18 cellular contexts compared by ENCODE assay signal in genomic region chr2:224723606-224724217, GRCh38. TPM values are rescaled to one million over a fixed set of nuclear protein-coding genes. Genes with fewer than 3 reads are reported as not detected.
A peak's percentile ranks its signal among the peaks of the same experiment; 100 is the strongest.
DNase-seq lines count a peak whose midpoint lies in the region; ATAC-seq and TF ChIP-seq lines count a peak whose summit lies in the region.
"Had no signal": no experiment of that assay in that cellular context is flagged by ENCODE, and none has a peak within 500 bp of the region (broad histone marks: within the 10 kb centered on the region; RNA-seq: fewer than 3 reads in every experiment).

No MANE protein-coding gene starts in this region.

- peak; percentile 39 for ATAC-seq in left ventricle myocardium superior
- ATAC-seq in HG03039 (IDR thresholded peaks at IDR 0.05; ENCODE audit: unreplicated experiment) = peak; percentile 75
- ATAC-seq in RWPE2 (ENCODE audit: low read depth) = peak; percentile 19; the same call in 1 of the 3 replicates
- ATAC-seq in stimulated activated naive B cell treated with anti-CD40 and anti-IgM and Interleukin-4, amounts not matched to agents 10 μg/mL and 1 μg/mL and 100 μg/mL, for 72 hours (replicated peaks) = peak; percentile 57 to 90
- ATAC-seq in HG02884 (IDR thresholded peaks at IDR 0.05; ENCODE audit: unreplicated experiment) = no peak
- ATAC-seq: HCT116 had no signal

- TF ChIP-seq CTCF in RWPE2 (IDR thresholded peaks at IDR 0.05; ENCODE audit: poor library complexity, severe bottlenecking) = no peak

- peaks cover 0 to 8% of the 10 kb centered on the region in 2 donors for H3K4me1 Mint-ChIP-seq in stimulated activated naive B cell treated with anti-CD40 and anti-IgM and Interleukin-4, amounts not matched to agents 10 μg/mL and 1 μg/mL and 100 μg/mL, for 72 hours

- H3K27me3 Mint-ChIP-seq in stimulated activated naive B cell treated with anti-CD40 and anti-IgM and Interleukin-4, amounts not matched to agents 10 μg/mL and 1 μg/mL and 100 μg/mL, for 72 hours = peaks cover 0 to 6% of the 10 kb centered on the region in 2 donors

- H3K4me1 ChIP-seq in RWPE2 (ENCODE audit: insufficient read depth, poor library complexity, severe bottlenecking) = no peaks in the 10 kb centered on the region

- H3K4me3 ChIP-seq in RWPE2 (ENCODE audit: severe bottlenecking) = no peak overlapping the region

- no peak overlapping the region for H3K27ac Mint-ChIP-seq in stimulated activated naive B cell treated with anti-CD40 and anti-IgM and Interleukin-4, amounts not matched to agents 10 μg/mL and 1 μg/mL and 100 μg/mL, for 72 hours

- H3K36me3 Mint-ChIP-seq in stimulated activated naive B cell treated with anti-CD40 and anti-IgM and Interleukin-4, amounts not matched to agents 10 μg/mL and 1 μg/mL and 100 μg/mL, for 72 hours = peaks cover 0 to 11% of the 10 kb centered on the region in 2 donors

- H3K4me3 Mint-ChIP-seq in stimulated activated naive B cell treated with anti-CD40 and anti-IgM and Interleukin-4, amounts not matched to agents 10 μg/mL and 1 μg/mL and 100 μg/mL, for 72 hours = no peak overlapping the region

- no peak for DNase-seq in left ventricle myocardium superior
- no peak for DNase-seq in cardiac septum (ENCODE audit: low spot score)
- no peak for DNase-seq in RWPE2 (ENCODE audit: low spot score)
- no peak for DNase-seq in stimulated activated naive B cell treated with anti-CD40 and anti-IgM and Interleukin-4, amounts not matched to agents 10 μg/mL and 1 μg/mL and 100 μg/mL, for 72 hours
- DNase-seq in UCSD-AML1 (lab: John Stamatoyannopoulos, UW; ENCODE audit: unreplicated experiment) = no peak
- DNase-seq in dermis blood vessel endothelial cell = no peak
- DNase-seq: ACHN, amygdala, hypothalamus, NCI-H1436, NCI-H82, posterior cingulate gyrus, T-helper 1 cell had no signal

- intact Hi-C loops in left ventricle myocardium superior (cut with micrococcal nuclease) (no loop called here), cardiac septum (cut with DNase I) (no loop called here)

- H3K9me3 ChIP-seq in RWPE2 (ENCODE audit: severe bottlenecking) = no peaks in the 10 kb centered on the region

- no peak overlapping the region for H3K27ac ChIP-seq in RWPE2 (ENCODE audit: poor library complexity, severe bottlenecking)

- H3K27me3 ChIP-seq in RWPE2 (ENCODE audit: insufficient read depth, poor library complexity, severe bottlenecking) = no peaks in the 10 kb centered on the region

- H3K36me3 ChIP-seq in RWPE2 (ENCODE audit: low read depth) = no peaks in the 10 kb centered on the region

- H3K9me3 Mint-ChIP-seq in stimulated activated naive B cell treated with anti-CD40 and anti-IgM and Interleukin-4, amounts not matched to agents 10 μg/mL and 1 μg/mL and 100 μg/mL, for 72 hours = peaks cover 10 to 11% of the 10 kb centered on the region in 2 donors

RNA-seq across cellular contexts. Expression of gene CCDC195, which starts 7.5 kb away (rescaled TPM):
- total RNA-seq in left ventricle myocardium superior = not detected
- not detected for total RNA-seq in cardiac septum
- total RNA-seq in dermis blood vessel endothelial cell = not detected in 2 replicates
- total RNA-seq: lung microvascular endothelial cell, temporal lobe had no signal
